ENCODE assay signal across 15 cellular contexts in the genomic region with DNA sequence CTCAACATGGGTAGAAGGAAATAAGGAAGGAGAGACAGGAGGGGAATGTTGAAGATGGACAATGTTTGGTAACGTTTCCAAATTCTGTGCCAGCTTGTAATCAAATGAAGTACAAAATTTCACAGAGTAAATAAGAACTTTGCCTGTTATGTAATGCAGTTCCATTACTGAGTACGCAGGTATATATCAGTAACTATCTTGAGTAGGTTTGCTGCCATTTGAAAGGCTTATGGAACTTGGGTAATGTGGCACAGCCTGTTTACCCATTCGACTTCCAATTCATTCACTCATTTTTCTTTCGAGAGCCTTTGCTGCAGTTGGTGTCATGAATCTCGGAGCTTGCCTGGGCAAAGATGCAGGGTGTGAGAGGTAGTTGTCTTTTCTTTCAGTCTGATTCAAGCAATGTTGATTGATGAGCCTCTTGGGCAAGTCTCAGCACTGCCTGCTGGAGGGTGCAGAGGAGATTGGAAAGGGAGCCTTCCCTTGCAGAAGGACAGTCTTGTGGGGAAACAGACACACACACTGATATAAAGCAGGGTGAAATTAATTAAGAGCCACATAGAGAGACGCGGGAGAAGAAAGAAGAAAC. TPM values are rescaled to one million over a fixed set of nuclear protein-coding genes. Genes with fewer than 3 reads are reported as not detected.
A peak's percentile ranks its signal among the peaks of the same experiment; 100 is the strongest.
DNase-seq lines count a peak whose midpoint lies in the region; ATAC-seq and TF ChIP-seq lines count a peak whose summit lies in the region.
"Had no signal": no experiment of that assay in that cellular context is flagged by ENCODE, and none has a peak within 500 bp of the region (broad histone marks: within the 10 kb centered on the region; RNA-seq: fewer than 3 reads in every experiment).

No MANE protein-coding gene starts in this region.

- H2AK5ac ChIP-seq in trophoblast cell (ENCODE audit: low read length): no peak overlapping the region

- H3K27me3 Mint-ChIP-seq in GM23338 (ENCODE audit: insufficient read depth, low read depth, poor library complexity): no peaks in the 10 kb centered on the region
- peaks cover 3% of the 10 kb centered on the region for H3K27me3 Mint-ChIP-seq in progenitor cell of endocrine pancreas

- no peaks in the 10 kb centered on the region for H3K9me2 ChIP-seq in GM23338 (ENCODE audit: insufficient read depth)

- H3K4me3 Mint-ChIP-seq in GM23338 (no peak overlapping the region), progenitor cell of endocrine pancreas (ENCODE audit: low read depth) (no peak overlapping the region)
- H3K4me3 Mint-ChIP-seq: B cell had no signal

- no peak overlapping the region for H4K91ac ChIP-seq in trophoblast cell (ENCODE audit: low read depth, low read length)

- H3K27ac Mint-ChIP-seq in GM23338 (no peak overlapping the region), progenitor cell of endocrine pancreas (no peak overlapping the region)
- H3K27ac Mint-ChIP-seq: B cell had no signal

- no peak overlapping the region for H2BK12ac ChIP-seq in trophoblast cell (ENCODE audit: low read length)

- no peak overlapping the region for H3K18ac ChIP-seq in trophoblast cell (ENCODE audit: low read length)

- 33 to 49% methylated on average over 6 to 7 of the region's 7 CpGs for WGBS in esophagus squamous epithelium, 2 donors
- whole genome bisulfite sequencing in trophoblast cell (ENCODE audit: extremely low coverage, insufficient coverage, insufficient read length): no CpG with 5 or more reads among the region's 7 CpGs

- no peaks in the 10 kb centered on the region for H3K79me2 ChIP-seq in GM23338 (replicated peaks; ENCODE audit: insufficient read depth)
- no peaks in the 10 kb centered on the region for H3K79me2 ChIP-seq in trophoblast cell (ENCODE audit: control insufficient read depth, insufficient read depth, low read length, poor library complexity)

- H2BK5ac ChIP-seq in trophoblast cell (ENCODE audit: low read depth, low read length, poor library complexity): no peak overlapping the region

- no peaks in the 10 kb centered on the region for H3K27me3 ChIP-seq in GM23338 (ENCODE audit: insufficient read depth)
- H3K27me3 ChIP-seq in RWPE2 (ENCODE audit: insufficient read depth, poor library complexity, severe bottlenecking): no peaks in the 10 kb centered on the region
- H3K27me3 ChIP-seq in esophagus squamous epithelium: no peaks in the 10 kb centered on the region
- no peaks in the 10 kb centered on the region for H3K27me3 ChIP-seq in trophoblast cell (ENCODE audit: insufficient read depth, low read length)

- H3K4me3 ChIP-seq in GM23338 (no peak overlapping the region), RWPE2 (ENCODE audit: severe bottlenecking) (no peak overlapping the region), esophagus squamous epithelium (no peak overlapping the region), trophoblast cell (ENCODE audit: low read depth, low read length) (no peak overlapping the region)
- H3K4me3 ChIP-seq: K562 had no signal

- H3K4me1 Mint-ChIP-seq in GM23338 (no peaks in the 10 kb centered on the region), progenitor cell of endocrine pancreas (ENCODE audit: low read depth) (peaks cover 3% of the 10 kb centered on the region)
- H3K4me1 Mint-ChIP-seq: B cell had no signal

- ATAC-seq in GM23338 (no peak), RWPE2 (ENCODE audit: low read depth) (peak; percentile 74), HG02840 (IDR thresholded peaks at IDR 0.05; ENCODE audit: low FRiP score, unreplicated experiment) (no peak), GM18519 (IDR thresholded peaks at IDR 0.05; ENCODE audit: low FRiP score, unreplicated experiment) (no peak)
- ATAC-seq: K562 had no signal

- no peak overlapping the region for H4K12ac ChIP-seq in trophoblast cell (ENCODE audit: low read depth, low read length)

- DNase-seq in GM23338 (ENCODE audit: low spot score) (no peak), RWPE2 (ENCODE audit: low spot score) (no peak), esophagus squamous epithelium (lab: John Stamatoyannopoulos, UW) (no peak), trophoblast cell (peak in 1 of 2 donors; percentile 53), progenitor cell of endocrine pancreas (ENCODE audit: low spot score, unreplicated experiment) (no peak)
- DNase-seq: DMS79 treated with DMSO at 0.1 percent for 48 hours, NCI-H1105, NCI-H2081 treated with DMSO at 0.1 percent for 48 hours, NCI-H510A, NCI-H748 treated with DMSO at 0.1 percent for 48 hours, SIG-M5 had no signal

- no peak overlapping the region for H3K23ac ChIP-seq in trophoblast cell (ENCODE audit: low read length)

- no peak overlapping the region for H2BK120ac ChIP-seq in trophoblast cell (ENCODE audit: insufficient read depth, low read length, poor library complexity)

- no peak overlapping the region for H3K9ac ChIP-seq in trophoblast cell (ENCODE audit: low read length)

- H3K9me3 Mint-ChIP-seq in GM23338: peaks cover 80% of the 10 kb centered on the region
- no peaks in the 10 kb centered on the region for H3K9me3 Mint-ChIP-seq in progenitor cell of endocrine pancreas (ENCODE audit: low read depth)

- H3K27ac ChIP-seq in GM23338 (ENCODE audit: low read depth): no peak overlapping the region
- H3K27ac ChIP-seq in RWPE2 (ENCODE audit: poor library complexity, severe bottlenecking): peak overlapping the region; percentile 92
- peak overlapping the region; percentile 85 to 92 (median 88) for H3K27ac ChIP-seq in esophagus squamous epithelium
- no peak overlapping the region for H3K27ac ChIP-seq in trophoblast cell (ENCODE audit: low read depth, low read length)

- peak overlapping the region; percentile 38; the same call in 1 of the 2 replicates for H2AFZ ChIP-seq in GM23338
- peak overlapping the region; percentile 17 for H2AFZ ChIP-seq in trophoblast cell (ENCODE audit: insufficient read depth, low read length, poor library complexity)

- intact Hi-C loops in esophagus squamous epithelium (cut with DNase I): no loop called here

- H3K36me3 Mint-ChIP-seq in GM23338 (ENCODE audit: low read depth): peaks cover 11% of the 10 kb centered on the region
- H3K36me3 Mint-ChIP-seq in progenitor cell of endocrine pancreas (ENCODE audit: insufficient read depth): no peaks in the 10 kb centered on the region

- H3K4me1 ChIP-seq in GM23338 (ENCODE audit: insufficient read depth) (no peaks in the 10 kb centered on the region), RWPE2 (ENCODE audit: insufficient read depth, poor library complexity, severe bottlenecking) (peaks cover 26% of the 10 kb centered on the region), esophagus squamous epithelium (peaks cover 0 to 38% (median 6%) of the 10 kb centered on the region in 3 donors), trophoblast cell (ENCODE audit: control insufficient read depth in 1 of 2, insufficient read depth in 2 of 2, low read length in 2 of 2) (peaks cover 2% of the 10 kb centered on the region in 2 experiments)

- H3K4me2 ChIP-seq in GM23338 (no peak overlapping the region), trophoblast cell (ENCODE audit: low read length) (no peak overlapping the region)

- H4K8ac ChIP-seq in trophoblast cell (ENCODE audit: low read depth, low read length): no peak overlapping the region

- H3K14ac ChIP-seq in trophoblast cell (ENCODE audit: low read length): no peak overlapping the region

- no peaks in the 10 kb centered on the region for H4K20me1 ChIP-seq in GM23338 (replicated peaks; ENCODE audit: insufficient read depth)

- TF ChIP-seq CTCF in GM23338 (conservative IDR thresholded peaks at IDR 0.05; ENCODE audit: low read depth in 2 of 2): no peak
- no peak for TF ChIP-seq CTCF in RWPE2 (IDR thresholded peaks at IDR 0.05; ENCODE audit: poor library complexity, severe bottlenecking)
- TF ChIP-seq CTCF in esophagus squamous epithelium (IDR thresholded peaks at IDR 0.05): no peak
- no peak for TF ChIP-seq CTCF in progenitor cell of endocrine pancreas (IDR thresholded peaks at IDR 0.05; ENCODE audit: unreplicated experiment)

- no peaks in the 10 kb centered on the region for H3K79me1 ChIP-seq in trophoblast cell (ENCODE audit: low read length)

- H3K36me3 ChIP-seq in GM23338 (ENCODE audit: insufficient read depth) (no peaks in the 10 kb centered on the region), RWPE2 (ENCODE audit: low read depth) (no peaks in the 10 kb centered on the region), esophagus squamous epithelium (no peaks in the 10 kb centered on the region), trophoblast cell (ENCODE audit: control insufficient read depth in 1 of 2, insufficient read depth in 2 of 2, low read length in 2 of 2) (no peaks in the 10 kb centered on the region)

- H3K9me3 ChIP-seq in RWPE2 (ENCODE audit: severe bottlenecking) (no peaks in the 10 kb centered on the region), esophagus squamous epithelium (no peaks in the 10 kb centered on the region), trophoblast cell (ENCODE audit: insufficient read depth, low read depth, low read length) (no peaks in the 10 kb centered on the region)

- H3F3A ChIP-seq in GM23338 (replicated peaks; ENCODE audit: low read depth): no peaks in the 10 kb centered on the region

- no peak for TF ChIP-seq POLR2A in esophagus squamous epithelium (IDR thresholded peaks at IDR 0.05)

- no peak overlapping the region for H3K4ac ChIP-seq in trophoblast cell (ENCODE audit: low read depth, low read length)

TF ChIP-seq in GM23338, 12 proteins besides CTCF, POLR2A, EP300 and RAD21 (continues in another document):
- TF ChIP-seq EZH2phosphoT487 (IDR thresholded peaks at IDR 0.05; ENCODE audit: unreplicated experiment): no peak
- no peak for TF ChIP-seq ZNF114 (CRISPR knock-in tag; IDR thresholded peaks at IDR 0.05)
- TF ChIP-seq, protein P1, sequence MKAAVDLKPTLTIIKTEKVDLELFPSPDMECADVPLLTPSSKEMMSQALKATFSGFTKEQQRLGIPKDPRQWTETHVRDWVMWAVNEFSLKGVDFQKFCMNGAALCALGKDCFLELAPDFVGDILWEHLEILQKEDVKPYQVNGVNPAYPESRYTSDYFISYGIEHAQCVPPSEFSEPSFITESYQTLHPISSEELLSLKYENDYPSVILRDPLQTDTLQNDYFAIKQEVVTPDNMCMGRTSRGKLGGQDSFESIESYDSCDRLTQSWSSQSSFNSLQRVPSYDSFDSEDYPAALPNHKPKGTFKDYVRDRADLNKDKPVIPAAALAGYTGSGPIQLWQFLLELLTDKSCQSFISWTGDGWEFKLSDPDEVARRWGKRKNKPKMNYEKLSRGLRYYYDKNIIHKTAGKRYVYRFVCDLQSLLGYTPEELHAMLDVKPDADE (IDR thresholded peaks at IDR 0.05): no peak
- no peak for TF ChIP-seq EZH2 (IDR thresholded peaks at IDR 0.05; ENCODE audit: low read depth, unreplicated experiment)

RNA-seq across cellular contexts. Expression of gene ZNF18, which starts 53.4 kb away (rescaled TPM):
- total RNA-seq in GM23338 (2014; rRNA removed; shearing (Covaris generic)): 9.2 and 9.8 TPM in 2 replicates
- polyA plus RNA-seq in GM23338 (2016; fragmentation: Nextera tagmentation; extraction: Ambion mirVana): 5.9 TPM in 2 replicates
- total RNA-seq in esophagus squamous epithelium: 10 to 100 TPM in 1 of 4 donors, 1 to 10 TPM in 3; 4.7 to 10.5 (median 7.5) TPM
- polyA plus RNA-seq in trophoblast cell (2013): 4.4 and 4.8 TPM in 2 replicates
- 5.9 and 7.8 TPM in 2 replicates for total RNA-seq in progenitor cell of endocrine pancreas

Comparison
In these comparisons a context has a peak if more than half of its experiments do, and no peak if none do; other contexts are left out.
1. H3K27ac ChIP-seq: peak in RWPE2 (single experiment) and esophagus squamous epithelium (4 of 4); none in GM23338 (single experiment) and trophoblast cell (single experiment).